ENCODE assay signal across 18 cellular contexts in the genomic region with DNA sequence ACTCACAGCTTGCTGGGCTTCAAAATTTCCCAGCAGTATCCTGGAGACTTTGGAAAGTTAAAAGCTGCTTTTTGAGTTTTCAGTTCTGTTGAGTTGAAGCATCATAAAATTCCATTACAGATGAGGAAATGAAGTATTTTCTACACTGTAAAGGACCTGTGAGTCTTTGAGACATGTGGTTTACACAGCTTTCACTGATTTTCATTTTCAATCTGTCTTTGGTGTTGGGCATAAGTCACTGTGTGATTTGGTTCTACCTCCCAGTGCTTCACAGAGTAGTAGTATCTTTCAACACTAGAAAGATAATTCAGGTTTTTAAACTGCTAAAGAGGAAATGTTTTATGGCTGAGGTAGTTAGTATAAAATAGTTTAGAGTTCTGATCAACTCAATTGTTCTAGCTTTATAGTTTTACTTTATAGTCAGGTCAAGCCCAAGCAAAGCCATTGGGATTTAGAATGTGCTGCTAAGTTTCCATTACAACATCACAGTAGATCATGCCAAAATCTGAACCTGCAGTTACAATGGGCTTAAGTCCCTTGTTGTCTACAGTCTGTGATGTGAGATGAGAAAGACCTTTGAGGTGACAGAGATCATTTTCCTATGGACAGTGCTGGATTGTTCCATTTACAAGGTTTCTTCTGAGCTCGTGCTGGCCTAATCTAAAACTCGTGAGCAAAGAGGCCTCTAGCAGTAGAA.
A peak's percentile ranks its signal among the peaks of the same experiment; 100 is the strongest.
DNase-seq lines count a peak whose midpoint lies in the region; ATAC-seq lines count a peak whose summit lies in the region.
"Had no signal": no experiment of that assay in that cellular context is flagged by ENCODE, and none has a peak within 500 bp of the region (broad histone marks: within the 10 kb centered on the region; RNA-seq: fewer than 3 reads in every experiment).

No MANE protein-coding gene starts in this region.

- POLR2A ChIA-PET in activated CD4-positive, alpha-beta T cell treated with anti-CD3 and anti-CD28 coated beads for 36 hours (lab: Charles Lee): no interaction called here

- CTCF ChIA-PET in activated CD4-positive, alpha-beta T cell treated with anti-CD3 and anti-CD28 coated beads for 36 hours (lab: Charles Lee): interaction anchor here (0.6 to 2.0 kb wide), 2 partner anchors 10 to 13 kb away, joined by 4 read pairs; no protein-coding TSS in a partner anchor

- H3K27ac Mint-ChIP-seq in activated CD4-positive, alpha-beta T cell treated with anti-CD3 and anti-CD28 coated beads for 36 hours: no peak overlapping the region
- H3K27ac Mint-ChIP-seq: CD14-positive monocyte had no signal

- H3K9me3 Mint-ChIP-seq in activated CD4-positive, alpha-beta T cell treated with anti-CD3 and anti-CD28 coated beads for 36 hours (ENCODE audit: low read depth): no peaks in the 10 kb centered on the region
- H3K9me3 Mint-ChIP-seq: CD14-positive monocyte had no signal

- H3K4me3 Mint-ChIP-seq in activated CD4-positive, alpha-beta T cell treated with anti-CD3 and anti-CD28 coated beads for 36 hours: no peak overlapping the region

- no peak for DNase-seq in activated CD4-positive, alpha-beta T cell treated with anti-CD3 and anti-CD28 coated beads for 36 hours
- DNase-seq in activated CD4-positive, alpha-beta T cell treated with anti-CD3 and anti-CD28 coated beads for 4 hours: no peak
- DNase-seq in dermis microvascular lymphatic vessel endothelial cell (ENCODE audit: low read depth in 2 of 2) (peak; percentile 69 to 80), skeletal muscle cell (ENCODE audit: low read depth) (peak; percentile 42), hippocampal formation (lab: John Stamatoyannopoulos, UW) (no peak), SW480 (ENCODE audit: low spot score) (no peak)
- no peak for DNase-seq in central memory CD4-positive, alpha-beta T cell
- DNase-seq: DMS79 treated with DMSO at 0.1 percent for 48 hours, H7, NCI-H1105, NCI-H1694, NCI-H2081 treated with DMSO at 0.1 percent for 48 hours, NCI-H446 treated with DMSO at 0.1 percent for 48 hours, NCI-H69, SJCRH30 had no signal

- no peaks in the 10 kb centered on the region for H3K36me3 Mint-ChIP-seq in activated CD4-positive, alpha-beta T cell treated with anti-CD3 and anti-CD28 coated beads for 36 hours (ENCODE audit: low read depth)
- H3K36me3 Mint-ChIP-seq: CD14-positive monocyte had no signal

- peak; percentile 30 for ATAC-seq in activated CD4-positive, alpha-beta T cell treated with anti-CD3 and anti-CD28 coated beads for 36 hours
- peak; percentile 63 for ATAC-seq in HG03025 (IDR thresholded peaks at IDR 0.05; ENCODE audit: low FRiP score, unreplicated experiment)
- ATAC-seq: Panc1 had no signal

- peaks cover 4% of the 10 kb centered on the region for H3K4me1 Mint-ChIP-seq in activated CD4-positive, alpha-beta T cell treated with anti-CD3 and anti-CD28 coated beads for 36 hours

- H3K27me3 Mint-ChIP-seq in activated CD4-positive, alpha-beta T cell treated with anti-CD3 and anti-CD28 coated beads for 36 hours: no peaks in the 10 kb centered on the region

- intact Hi-C loops in activated CD4-positive, alpha-beta T cell treated with anti-CD3 and anti-CD28 coated beads for 36 hours (cut with DNase I, micrococcal nuclease): no loop called here

- no peak overlapping the region for H3K4me3 ChIP-seq in skeletal muscle cell (ENCODE audit: low read depth, low read length)
- H3K4me3 ChIP-seq: SJCRH30 had no signal

Comparison
In these comparisons a context has a peak if more than half of its experiments do, and no peak if none do; other contexts are left out.
1. DNase-seq: peak in dermis microvascular lymphatic vessel endothelial cell (2 of 2) and skeletal muscle cell (single experiment); none in activated CD4-positive, alpha-beta T cell treated with anti-CD3 and anti-CD28 coated beads for 36 hours (single experiment), activated CD4-positive, alpha-beta T cell treated with anti-CD3 and anti-CD28 coated beads for 4 hours (0 of 2), central memory CD4-positive, alpha-beta T cell (single experiment), hippocampal formation (0 of 2) and SW480 (single experiment).